In genomic region chr4:151226004-151226932, GRCh38 we compare ENCODE assay signal across 12 cellular contexts. TPM values are rescaled to one million over a fixed set of nuclear protein-coding genes. Genes with fewer than 3 reads are reported as not detected.
A peak's percentile ranks its signal among the peaks of the same experiment; 100 is the strongest.
DNase-seq lines count a peak whose midpoint lies in the region; ATAC-seq and TF ChIP-seq lines count a peak whose summit lies in the region.
"Had no signal": no experiment of that assay in that cellular context is flagged by ENCODE, and none has a peak within 500 bp of the region (broad histone marks: within the 10 kb centered on the region; RNA-seq: fewer than 3 reads in every experiment).

No MANE protein-coding gene starts in this region.

- no peak for TF ChIP-seq CTCF in fibroblast of villous mesenchyme (IDR thresholded peaks at IDR 0.05; ENCODE audit: insufficient read depth, low read depth, low read length)
- no peak for TF ChIP-seq CTCF in omental fat pad (IDR thresholded peaks at IDR 0.05)

- H3K9me3 Mint-ChIP-seq in activated CD4-positive, alpha-beta memory T cell treated with anti-CD3 and anti-CD28 coated beads, Interleukin-2, amount 10 ng/mL, durations not matched to agents 7 days and 5 days: no peaks in the 10 kb centered on the region

- peaks cover 10% of the 10 kb centered on the region for H3K4me1 ChIP-seq in ACC112 (ENCODE audit: control insufficient read depth, insufficient read depth, low read length, unreplicated experiment)
- H3K4me1 ChIP-seq: BLaER1 treated with 17β-estradiol and CSF1 and Interleukin-3, amounts not matched to agents 10 nM and 100 nM had no signal

- H3K27ac ChIP-seq in ACC112 (ENCODE audit: low read depth, low read length): peak overlapping the region; percentile 96
- H3K27ac ChIP-seq: BLaER1 treated with 17β-estradiol and CSF1 and Interleukin-3, amounts not matched to agents 10 nM and 100 nM; neutrophil had no signal

- peaks cover 20% of the 10 kb centered on the region for H3K27me3 Mint-ChIP-seq in activated CD4-positive, alpha-beta memory T cell treated with anti-CD3 and anti-CD28 coated beads, Interleukin-2, amount 10 ng/mL, durations not matched to agents 7 days and 5 days

- peak; percentile 74 for DNase-seq in RPMI7951 (ENCODE audit: low read depth)
- peak; percentile 69 for DNase-seq in fibroblast of villous mesenchyme (ENCODE audit: low read depth)
- no peak for DNase-seq in omental fat pad (ENCODE audit: low spot score)
- DNase-seq in stimulated activated CD8-positive, alpha-beta memory T cell treated with anti-CD3 and anti-CD28 coated beads, Interleukin-4, amount 100 ng/mL, for 48 hours: no peak
- no peak for DNase-seq in activated CD4-positive, alpha-beta T cell treated with anti-CD3 and anti-CD28 coated beads, Interleukin-2, amount 50 U/mL, for 4 hours
- no peak for DNase-seq in CD1c-positive myeloid dendritic cell (ENCODE audit: extremely low spot score)
- DNase-seq in activated CD4-positive, alpha-beta memory T cell treated with anti-CD3 and anti-CD28 coated beads, Interleukin-2, amount 10 ng/mL, durations not matched to agents 7 days and 5 days: no peak
- DNase-seq: activated naive CD4-positive, alpha-beta T cell had no signal

- H3K27ac Mint-ChIP-seq in activated CD4-positive, alpha-beta memory T cell treated with anti-CD3 and anti-CD28 coated beads, Interleukin-2, amount 10 ng/mL, durations not matched to agents 7 days and 5 days: no peak overlapping the region

- no peak overlapping the region for H3K4me3 Mint-ChIP-seq in activated CD4-positive, alpha-beta memory T cell treated with anti-CD3 and anti-CD28 coated beads, Interleukin-2, amount 10 ng/mL, durations not matched to agents 7 days and 5 days

- peak overlapping the region; percentile 86 for H3K4me3 ChIP-seq in ACC112 (ENCODE audit: low read depth, low read length)
- H3K4me3 ChIP-seq in fibroblast of villous mesenchyme (ENCODE audit: low read depth, low read length): peak overlapping the region; percentile 62
- H3K4me3 ChIP-seq: BLaER1 treated with 17β-estradiol and CSF1 and Interleukin-3, amounts not matched to agents 10 nM and 100 nM had no signal

- CTCF ChIA-PET in activated CD4-positive, alpha-beta memory T cell treated with anti-CD3 and anti-CD28 coated beads, Interleukin-2, amount 10 ng/mL, durations not matched to agents 7 days and 5 days (lab: Charles Lee): no interaction called here

- peak overlapping the region; percentile 39 for H2AFZ ChIP-seq in ACC112 (ENCODE audit: low read length, unreplicated experiment)

- H3K36me3 ChIP-seq in ACC112 (ENCODE audit: insufficient read depth, low read length): peaks cover 9% of the 10 kb centered on the region; the same call in 1 of the 2 replicates
- H3K36me3 ChIP-seq: BLaER1 treated with 17β-estradiol and CSF1 and Interleukin-3, amounts not matched to agents 10 nM and 100 nM; neutrophil had no signal

- H3K79me2 ChIP-seq in ACC112 (ENCODE audit: control insufficient read depth, insufficient read depth, low read length, unreplicated experiment): peaks cover 32% of the 10 kb centered on the region

- no peaks in the 10 kb centered on the region for H3K27me3 ChIP-seq in ACC112 (ENCODE audit: insufficient read depth, low read length)
- H3K27me3 ChIP-seq: BLaER1 treated with 17β-estradiol and CSF1 and Interleukin-3, amounts not matched to agents 10 nM and 100 nM had no signal

- no peaks in the 10 kb centered on the region for H3K4me1 Mint-ChIP-seq in activated CD4-positive, alpha-beta memory T cell treated with anti-CD3 and anti-CD28 coated beads, Interleukin-2, amount 10 ng/mL, durations not matched to agents 7 days and 5 days

- no peaks in the 10 kb centered on the region for H3K36me3 Mint-ChIP-seq in activated CD4-positive, alpha-beta memory T cell treated with anti-CD3 and anti-CD28 coated beads, Interleukin-2, amount 10 ng/mL, durations not matched to agents 7 days and 5 days (ENCODE audit: low read depth)

- peak; percentile 84 for ATAC-seq in omental fat pad (ENCODE audit: low FRiP score)

- POLR2A ChIA-PET in activated CD4-positive, alpha-beta memory T cell treated with anti-CD3 and anti-CD28 coated beads, Interleukin-2, amount 10 ng/mL, durations not matched to agents 7 days and 5 days (lab: Charles Lee): no interaction called here

RNA-seq across cellular contexts. Expression of gene PRSS48, which starts 50.7 kb away (rescaled TPM):
- total RNA-seq in RPMI7951 (2014; rRNA removed; shearing (Covaris generic)): not detected in 2 replicates
- total RNA-seq in fibroblast of villous mesenchyme (not detected in 2 replicates), omental fat pad (not detected)
- not detected for total RNA-seq in activated CD4-positive, alpha-beta memory T cell treated with anti-CD3 and anti-CD28 coated beads, Interleukin-2, amount 10 ng/mL, durations not matched to agents 7 days and 5 days
- total RNA-seq: SK-MEL-5 had no signal

Comparison
In these comparisons a context has a peak if more than half of its experiments do, and no peak if none do; other contexts are left out.
1. DNase-seq: peak in RPMI7951 (single experiment) and fibroblast of villous mesenchyme (single experiment); none in omental fat pad (single experiment), stimulated activated CD8-positive, alpha-beta memory T cell treated with anti-CD3 and anti-CD28 coated beads, Interleukin-4, amount 100 ng/mL, for 48 hours (single experiment), activated CD4-positive, alpha-beta T cell treated with anti-CD3 and anti-CD28 coated beads, Interleukin-2, amount 50 U/mL, for 4 hours (0 of 2), CD1c-positive myeloid dendritic cell (single experiment) and activated CD4-positive, alpha-beta memory T cell treated with anti-CD3 and anti-CD28 coated beads, Interleukin-2, amount 10 ng/mL, durations not matched to agents 7 days and 5 days (single experiment).